21 cellular contexts compared by ENCODE assay signal in the genomic region with DNA sequence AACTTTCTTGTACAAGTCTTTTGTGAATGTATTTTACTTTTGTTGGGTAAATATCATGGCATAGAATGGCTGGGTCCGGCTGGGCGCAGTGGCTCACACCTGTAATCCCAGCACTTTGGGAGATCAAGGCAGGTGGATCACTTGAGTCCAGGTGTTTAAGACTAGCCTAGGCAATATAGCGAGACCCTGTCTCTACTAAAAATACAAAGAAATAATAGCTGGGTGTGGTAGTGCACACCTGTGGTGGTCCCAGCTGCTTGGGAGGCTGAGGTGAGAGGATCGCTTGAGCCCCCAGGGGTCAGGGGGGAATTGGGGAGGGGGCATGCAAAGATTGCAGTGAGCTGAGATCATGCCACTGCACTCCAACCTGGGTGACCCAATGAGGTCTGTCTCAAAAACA.
"Had no signal": no experiment of that assay in that cellular context is flagged by ENCODE, and none has a peak within 500 bp of the region (broad histone marks: within the 10 kb centered on the region; RNA-seq: fewer than 3 reads in every experiment).

No MANE protein-coding gene starts in this region.

- H3K4me2 ChIP-seq: KMS-11 had no signal

- H3K9me3 Mint-ChIP-seq: IgD-negative memory B cell had no signal

- H3K27ac Mint-ChIP-seq: IgD-negative memory B cell had no signal

- H3K4me1 Mint-ChIP-seq: IgD-negative memory B cell had no signal

- H3K4me3 Mint-ChIP-seq: IgD-negative memory B cell had no signal

- H3K36me3 ChIP-seq: SJSA1 had no signal

- H3K4me1 ChIP-seq: SJSA1 had no signal

- DNase-seq: Kasumi-1, MM.1S, NCI-H1092 treated with DMSO at 0.1 percent for 48 hours, NCI-H1436, NCI-H187, NCI-H2029, NCI-H2081 treated with DMSO at 0.1 percent for 48 hours, NCI-H2171, NCI-H446, NCI-H510A, NCI-H526, NCI-H774, Right ventricle myocardium superior, RPMI8226, SIG-M5 had no signal

- H3K9me3 ChIP-seq: SJSA1 had no signal

- H3K4me3 ChIP-seq: K562, SJSA1, SK-N-MC had no signal

- H3K27ac ChIP-seq: KMS-11, SJSA1, SK-N-MC had no signal

- FAIRE-seq: K562, RCC 7860 had no signal

- ATAC-seq: K562 had no signal

- H3K36me3 Mint-ChIP-seq: IgD-negative memory B cell had no signal

- H3K27me3 ChIP-seq: SJSA1 had no signal

- H3K9ac ChIP-seq: KMS-11 had no signal
